Comparison of ENCODE assay signal across 2 cellular contexts in genomic region chr22:48870436-48870835, GRCh38.
TF ChIP-seq lines count a peak whose summit lies in the region.

No MANE protein-coding gene starts in this region.

TF ChIP-seq in GM23338, 12 proteins besides CTCF, POLR2A, EP300 and RAD21:
- TF ChIP-seq ZNF114 (CRISPR knock-in tag; IDR thresholded peaks at IDR 0.05) (no peak), POLR2AphosphoS5 (IDR thresholded peaks at IDR 0.05; ENCODE audit: low read depth) (no peak), ETS1 (IDR thresholded peaks at IDR 0.05) (no peak), NANOG (IDR thresholded peaks at IDR 0.05; ENCODE audit: borderline replicate concordance) (no peak), ZNF331 (CRISPR knock-in tag; IDR thresholded peaks at IDR 0.05; ENCODE audit: low read depth) (no peak), CREB1 (CRISPR knock-in tag; IDR thresholded peaks at IDR 0.05; ENCODE audit: low read depth) (no peak)
TF ChIP-seq in GM23338: peak in this region for 0.

TF ChIP-seq in HepG2, 621 proteins besides CTCF, POLR2A, EP300 and RAD21:
- TF ChIP-seq AHDC1 (CRISPR knock-in tag; IDR thresholded peaks at IDR 0.05; ENCODE audit: borderline replicate concordance) (no peak), STAG1 (CRISPR knock-in tag; IDR thresholded peaks at IDR 0.05) (peak; percentile 14; the same call in 1 of the 2 replicates), REL (CRISPR knock-in tag; conservative IDR thresholded peaks at IDR 0.05) (no peak)
